1 cellular context compared by ENCODE assay signal in genomic region chr4:112652216-112652615, GRCh38.
A peak's percentile ranks its signal among the peaks of the same experiment; 100 is the strongest.
TF ChIP-seq lines count a peak whose summit lies in the region.

No MANE protein-coding gene starts in this region.

TF ChIP-seq in H1, 55 proteins besides CTCF, POLR2A, EP300 and RAD21:
- no peak for TF ChIP-seq CBX5 (IDR thresholded peaks at IDR 0.05; ENCODE audit: low read depth, low read length)
- no peak for TF ChIP-seq SUZ12 (IDR thresholded peaks at IDR 0.05; ENCODE audit: low read length)
- no peak for TF ChIP-seq GABPA (IDR thresholded peaks at IDR 0.05; ENCODE audit: borderline replicate concordance, insufficient read depth, low read length)
- peak; percentile 65; the same call in 1 of the 2 replicates for TF ChIP-seq TBP (IDR thresholded peaks at IDR 0.05; ENCODE audit: low read depth, low read length)
- no peak for TF ChIP-seq E2F6 (IDR thresholded peaks at IDR 0.05)
- TF ChIP-seq RFX5 (IDR thresholded peaks at IDR 0.05; ENCODE audit: borderline replicate concordance, low read depth, low read length), result no peak
- TF ChIP-seq POLR2AphosphoS5 (IDR thresholded peaks at IDR 0.05; ENCODE audit: low read depth, low read length), result no peak
- no peak for TF ChIP-seq PHF8 (conservative IDR thresholded peaks at IDR 0.05; ENCODE audit: low read depth, low read length)
- peak; percentile 30; the same call in 1 of the 2 replicates for TF ChIP-seq SIX5 (IDR thresholded peaks at IDR 0.05; ENCODE audit: low read depth, low read length)
- no peak for TF ChIP-seq EZH2 (IDR thresholded peaks at IDR 0.05; ENCODE audit: low read depth, low read length, severe bottlenecking)
- no peak for TF ChIP-seq HDAC6 (IDR thresholded peaks at IDR 0.05; ENCODE audit: low read depth, low read length)
- TF ChIP-seq SRF (IDR thresholded peaks at IDR 0.05; ENCODE audit: low read depth, low read length), result no peak
- TF ChIP-seq SP4 (IDR thresholded peaks at IDR 0.05; ENCODE audit: low read length), result no peak
- TF ChIP-seq TAF1 (IDR thresholded peaks at IDR 0.05; ENCODE audit: low read depth, low read length), result no peak
- peak; percentile 73 for TF ChIP-seq BRCA1 (IDR thresholded peaks at IDR 0.05; ENCODE audit: low read depth, low read length)
- peak; percentile 38; the same call in 1 of the 2 replicates for TF ChIP-seq JUN (IDR thresholded peaks at IDR 0.05; ENCODE audit: low read depth, low read length)
- no peak for TF ChIP-seq KDM1A (IDR thresholded peaks at IDR 0.05; ENCODE audit: borderline replicate concordance, low read length)
- TF ChIP-seq CBX8 (IDR thresholded peaks at IDR 0.05; ENCODE audit: borderline replicate concordance, low read depth, low read length), result no peak
- peak; percentile 100 for TF ChIP-seq BCL11A (IDR thresholded peaks at IDR 0.05; ENCODE audit: low read depth in 2 of 2, low read length in 2 of 2)
- TF ChIP-seq POU5F1 (IDR thresholded peaks at IDR 0.05; ENCODE audit: low read depth, low read length), result peak; percentile 99
- no peak for TF ChIP-seq ZNF274 (IDR thresholded peaks at IDR 0.05; ENCODE audit: borderline replicate concordance, extremely low read depth, low read length)
- peak; percentile 71 for TF ChIP-seq CEBPB (IDR thresholded peaks at IDR 0.05; ENCODE audit: low read depth, low read length)
- TF ChIP-seq SP1 (IDR thresholded peaks at IDR 0.05; ENCODE audit: low read depth, low read length), result peak; percentile 97
- TF ChIP-seq KDM5A (IDR thresholded peaks at IDR 0.05; ENCODE audit: low read length), result no peak
- no peak for TF ChIP-seq YY1 (IDR thresholded peaks at IDR 0.05; ENCODE audit: low read depth, low read length)
- TF ChIP-seq FOSL1 (IDR thresholded peaks at IDR 0.05; ENCODE audit: insufficient read depth, low read depth, low read length), result no peak
- TF ChIP-seq SIN3A (conservative IDR thresholded peaks at IDR 0.05 in 1 of 2, IDR thresholded peaks at IDR 0.05 in 1 of 2; ENCODE audit: low read depth in 1 of 2, low read length in 2 of 2), result 0 out of 4 replicates have a peak, but pooled peaks of 1 of the 2 experiments have one; percentile 33
- TF ChIP-seq JUND (IDR thresholded peaks at IDR 0.05; ENCODE audit: low read length), result peak; percentile 79
- peak; percentile 52 to 99; a peak in 3 of 4 replicates for TF ChIP-seq HDAC2 (IDR thresholded peaks at IDR 0.05; ENCODE audit: borderline replicate concordance in 1 of 2, low read depth in 2 of 2, low read length in 2 of 2)
- TF ChIP-seq MAFK (IDR thresholded peaks at IDR 0.05; ENCODE audit: low read depth, low read length), result no peak
- no peak for TF ChIP-seq RBBP5 (IDR thresholded peaks at IDR 0.05; ENCODE audit: borderline replicate concordance, low read depth, low read length)
- TF ChIP-seq TCF12 (IDR thresholded peaks at IDR 0.05; ENCODE audit: low read depth, low read length), result peak; percentile 92
- peak; percentile 71 for TF ChIP-seq CHD2 (IDR thresholded peaks at IDR 0.05; ENCODE audit: low read length)
- TF ChIP-seq MAX (IDR thresholded peaks at IDR 0.05), result no peak
- no peak for TF ChIP-seq ATF3 (IDR thresholded peaks at IDR 0.05; ENCODE audit: insufficient read depth, low read depth, low read length)
- TF ChIP-seq CREB1 (IDR thresholded peaks at IDR 0.05), result peak; percentile 29; the same call in 1 of the 2 replicates
- TF ChIP-seq CHD7 (IDR thresholded peaks at IDR 0.05; ENCODE audit: insufficient replicate concordance, low read length), result peak; percentile 98
- no peak for TF ChIP-seq BACH1 (IDR thresholded peaks at IDR 0.05; ENCODE audit: low read length)
- peak; percentile 86 for TF ChIP-seq NANOG (IDR thresholded peaks at IDR 0.05; ENCODE audit: insufficient read depth, low read depth, low read length, poor library complexity, severe bottlenecking)
- no peak for TF ChIP-seq SIRT6 (IDR thresholded peaks at IDR 0.05; ENCODE audit: low read length)
- TF ChIP-seq TAF7 (optimal IDR thresholded peaks at IDR 0.05; ENCODE audit: borderline replicate concordance, low read depth, low read length), result peak; percentile 60
- 0 out of 2 replicates have a peak, but pooled peaks have one; percentile 29 for TF ChIP-seq GTF2F1 (IDR thresholded peaks at IDR 0.05; ENCODE audit: borderline replicate concordance, low read depth, low read length)
- no peak for TF ChIP-seq KDM4A (IDR thresholded peaks at IDR 0.05; ENCODE audit: low read depth, low read length, severe bottlenecking)
- peak; percentile 99 for TF ChIP-seq TEAD4 (IDR thresholded peaks at IDR 0.05; ENCODE audit: low read depth, low read length)
- TF ChIP-seq EGR1 (IDR thresholded peaks at IDR 0.05; ENCODE audit: borderline replicate concordance, low read depth, low read length), result 0 out of 2 replicates have a peak, but pooled peaks have one; percentile 27
- no peak for TF ChIP-seq ASH2L (IDR thresholded peaks at IDR 0.05; ENCODE audit: low read length)
- TF ChIP-seq USF2 (IDR thresholded peaks at IDR 0.05; ENCODE audit: low read length), result no peak
- TF ChIP-seq CHD1 (IDR thresholded peaks at IDR 0.05; ENCODE audit: low read depth, low read length), result no peak
- TF ChIP-seq ATF2 (IDR thresholded peaks at IDR 0.05; ENCODE audit: low read length), result peak; percentile 97
- TF ChIP-seq RXRA (IDR thresholded peaks at IDR 0.05; ENCODE audit: insufficient read depth, low read depth, low read length), result no peak
- TF ChIP-seq CTBP2 (IDR thresholded peaks at IDR 0.05; ENCODE audit: borderline replicate concordance, insufficient read depth, insufficient read length, low read length), result no peak
- TF ChIP-seq RNF2 (IDR thresholded peaks at IDR 0.05; ENCODE audit: borderline replicate concordance, low read depth, low read length, missing control alignments, poor library complexity, severe bottlenecking), result no peak
- TF ChIP-seq NRF1 (IDR thresholded peaks at IDR 0.05; ENCODE audit: low read depth, low read length), result no peak
- TF ChIP-seq SAP30 (IDR thresholded peaks at IDR 0.05; ENCODE audit: insufficient read depth, insufficient replicate concordance, low read length), result no peak
- TF ChIP-seq SP2 (IDR thresholded peaks at IDR 0.05; ENCODE audit: low read length), result no peak
